20 cellular contexts compared by ENCODE assay signal in genomic region chr6:30655743-30656094, GRCh38. TPM values are rescaled to one million over a fixed set of nuclear protein-coding genes. Genes with fewer than 3 reads are reported as not detected.
DNase-seq lines count a peak whose midpoint lies in the region; ATAC-seq and TF ChIP-seq lines count a peak whose summit lies in the region.
"Had no signal": no experiment of that assay in that cellular context is flagged by ENCODE, and none has a peak within 500 bp of the region (broad histone marks: within the 10 kb centered on the region; RNA-seq: fewer than 3 reads in every experiment).

No MANE protein-coding gene starts in this region.

- peaks cover 82 to 98% of the 10 kb centered on the region in 2 experiments for H3K36me3 ChIP-seq in mesenchymal stem cell (ENCODE audit: control insufficient read depth in 1 of 2, insufficient read depth in 2 of 2, low read depth in 1 of 2, low read length in 2 of 2)

- H3K4me3 Mint-ChIP-seq in CD14-positive monocyte (no peak overlapping the region), T-helper 17 cell (no peak overlapping the region)
- no peak overlapping the region for H3K4me3 Mint-ChIP-seq in T-helper 2 cell treated with Interferon-gamma antibody and Interleukin-4, amounts not matched to agents 5 μg/mL and 100 μg/mL, for 36 hours

- peaks cover 83 to 97% of the 10 kb centered on the region in 2 donors for H3K36me3 Mint-ChIP-seq in CD14-positive monocyte
- peaks cover 9% of the 10 kb centered on the region for H3K36me3 Mint-ChIP-seq in T-helper 17 cell (ENCODE audit: low read depth)
- H3K36me3 Mint-ChIP-seq in T-helper 2 cell treated with Interferon-gamma antibody and Interleukin-4, amounts not matched to agents 5 μg/mL and 100 μg/mL, for 36 hours (ENCODE audit: low read depth) = peaks cover 57% of the 10 kb centered on the region

- no peak overlapping the region for H3K18ac ChIP-seq in mesenchymal stem cell (ENCODE audit: low read depth in 1 of 2, low read length in 2 of 2)

- DNase-seq in AG04450 (ENCODE audit: low read depth, low spot score) (no peak), CD14-positive monocyte (ENCODE audit: low spot score) (no peak), T-helper 17 cell (no peak), mesenchymal stem cell (no peak), AG08395 (ENCODE audit: low spot score) (no peak), NCI-H446 treated with DMSO at 0.1 percent for 48 hours (lab: John Stamatoyannopoulos, UW) (no peak)
- no peak for DNase-seq in T-helper 2 cell treated with Interferon-gamma antibody and Interleukin-4, amounts not matched to agents 5 μg/mL and 100 μg/mL, for 36 hours (ENCODE audit: low spot score)
- DNase-seq: GF-D8, MG63, NCI-H1417, NCI-H1694 treated with DMSO at 0.1 percent for 48 hours, NCI-H2107, NCI-H69, PC-9, RPMI8226, SIG-M5, SK-N-SH had no signal

- H3K27ac ChIP-seq in AG04450 (ENCODE audit: low read depth, low read length) = peak overlapping the region; percentile 21
- peak overlapping the region; percentile 34 for H3K27ac ChIP-seq in mesenchymal stem cell (ENCODE audit: low read length, poor library complexity, severe bottlenecking)
- H3K27ac ChIP-seq: BLaER1 treated with 17β-estradiol and CSF1 and Interleukin-3, amounts not matched to agents 10 nM and 100 nM; PC-9 had no signal

- no peak overlapping the region for H3K14ac ChIP-seq in mesenchymal stem cell (ENCODE audit: low read length in 2 of 2)

- no peak for ATAC-seq in T-helper 17 cell
- ATAC-seq: HCT116, K562 had no signal

- no peak overlapping the region for H2AK5ac ChIP-seq in mesenchymal stem cell (ENCODE audit: low read length, severe bottlenecking)

- WGBS in mesenchymal stem cell = 90% methylated on average over 3 of the region's 3 CpGs

- no peak overlapping the region for H2BK12ac ChIP-seq in mesenchymal stem cell (ENCODE audit: low read length in 2 of 2)

- H4K8ac ChIP-seq in mesenchymal stem cell (ENCODE audit: low read length) = no peak overlapping the region

- POLR2A ChIA-PET in AG04450 (lab: Yijun Ruan, JAX) = no interaction called here

- H3K27me3 ChIP-seq in AG04450 (ENCODE audit: control insufficient read depth, insufficient read depth, low read length) (no peaks in the 10 kb centered on the region), mesenchymal stem cell (ENCODE audit: control insufficient read depth in 1 of 2, insufficient read depth in 1 of 2, low read length in 2 of 2) (no peaks in the 10 kb centered on the region)
- H3K27me3 ChIP-seq: BLaER1 treated with 17β-estradiol and CSF1 and Interleukin-3, amounts not matched to agents 10 nM and 100 nM; MG63 had no signal

- peaks cover 0 to 1% (median 0%) of the 10 kb centered on the region in 3 donors for H3K27me3 Mint-ChIP-seq in CD14-positive monocyte (ENCODE audit: low read depth in 3 of 3)
- no peaks in the 10 kb centered on the region for H3K27me3 Mint-ChIP-seq in T-helper 17 cell
- H3K27me3 Mint-ChIP-seq in T-helper 2 cell treated with Interferon-gamma antibody and Interleukin-4, amounts not matched to agents 5 μg/mL and 100 μg/mL, for 36 hours (ENCODE audit: low read depth) = no peaks in the 10 kb centered on the region

- H3K4me1 ChIP-seq in mesenchymal stem cell (ENCODE audit: control insufficient read depth, insufficient read depth, low read depth, low read length) = peaks cover 14% of the 10 kb centered on the region

- peaks cover 1% of the 10 kb centered on the region for H3K79me1 ChIP-seq in mesenchymal stem cell (replicated peaks; ENCODE audit: low read length, poor library complexity, severe bottlenecking)

- no peak overlapping the region for H4K91ac ChIP-seq in mesenchymal stem cell (ENCODE audit: low read length)

- H3K9me3 Mint-ChIP-seq in CD14-positive monocyte = no peaks in the 10 kb centered on the region
- no peaks in the 10 kb centered on the region for H3K9me3 Mint-ChIP-seq in T-helper 2 cell treated with Interferon-gamma antibody and Interleukin-4, amounts not matched to agents 5 μg/mL and 100 μg/mL, for 36 hours

- H3K9me3 ChIP-seq in AG04450 (ENCODE audit: control insufficient read depth, insufficient read depth, low read length) = no peaks in the 10 kb centered on the region
- no peaks in the 10 kb centered on the region for H3K9me3 ChIP-seq in T-helper 17 cell (ENCODE audit: control insufficient read depth, low read length, poor library complexity, severe bottlenecking)
- H3K9me3 ChIP-seq in mesenchymal stem cell (ENCODE audit: control insufficient read depth, low read length) = no peaks in the 10 kb centered on the region
- H3K9me3 ChIP-seq: BLaER1 treated with 17β-estradiol and CSF1 and Interleukin-3, amounts not matched to agents 10 nM and 100 nM; MG63; SK-N-SH had no signal

- intact Hi-C loops in CD14-positive monocyte (cut with micrococcal nuclease) = no loop called here

- no peak overlapping the region for H3K4ac ChIP-seq in mesenchymal stem cell (ENCODE audit: low read depth in 1 of 2, low read length in 2 of 2)

- H2BK15ac ChIP-seq in mesenchymal stem cell (ENCODE audit: low read depth, poor library complexity, severe bottlenecking) = no peak overlapping the region

- H3K4me1 Mint-ChIP-seq in CD14-positive monocyte (peaks cover 15% of the 10 kb centered on the region), T-helper 17 cell (peaks cover 12% of the 10 kb centered on the region)
- H3K4me1 Mint-ChIP-seq in T-helper 2 cell treated with Interferon-gamma antibody and Interleukin-4, amounts not matched to agents 5 μg/mL and 100 μg/mL, for 36 hours (ENCODE audit: low read depth) = no peaks in the 10 kb centered on the region

- H2BK120ac ChIP-seq in mesenchymal stem cell (ENCODE audit: low read depth, low read length) = no peak overlapping the region

- H3K9ac ChIP-seq in mesenchymal stem cell (ENCODE audit: low read length) = no peak overlapping the region
- H3K9ac ChIP-seq: SK-N-SH had no signal

- H3K4me3 ChIP-seq in AG04450 (ENCODE audit: low read depth, low read length) = no peak overlapping the region
- H3K4me3 ChIP-seq in mesenchymal stem cell (ENCODE audit: insufficient read depth in 1 of 2, low read depth in 1 of 2, low read length in 2 of 2) = no peak overlapping the region
- H3K4me3 ChIP-seq: BLaER1 treated with 17β-estradiol and CSF1 and Interleukin-3, amounts not matched to agents 10 nM and 100 nM; K562; MG63; PC-9 had no signal

- CTCF ChIA-PET in AG04450 (lab: Charles Lee) = interaction anchor here (1.2 kb wide), 1 partner anchor 17 kb away, joined by 4 read pairs; the partner anchor contains the start of gene DHX16

- H3K4me2 ChIP-seq in mesenchymal stem cell (ENCODE audit: low read length, poor library complexity, severe bottlenecking) = no peak overlapping the region
- H3K4me2 ChIP-seq: BLaER1 treated with 17β-estradiol and CSF1 and Interleukin-3, amounts not matched to agents 10 nM and 100 nM; PC-9; SK-N-SH had no signal

- H3K27ac Mint-ChIP-seq in CD14-positive monocyte (peak overlapping the region in 4 of 7 donors; percentile 6 to 77 (median 66)), T-helper 17 cell (peak overlapping the region; percentile 9)
- no peak overlapping the region for H3K27ac Mint-ChIP-seq in T-helper 2 cell treated with Interferon-gamma antibody and Interleukin-4, amounts not matched to agents 5 μg/mL and 100 μg/mL, for 36 hours

- TF ChIP-seq CTCF in AG04450 (IDR thresholded peaks at IDR 0.05; ENCODE audit: low read depth, low read length) = no peak
- TF ChIP-seq CTCF in CD14-positive monocyte (IDR thresholded peaks at IDR 0.05) = no peak

- H3K23ac ChIP-seq in mesenchymal stem cell (ENCODE audit: low read length in 2 of 2) = no peak overlapping the region

- no peak overlapping the region for H2BK5ac ChIP-seq in mesenchymal stem cell (ENCODE audit: low read depth, low read length, poor library complexity, severe bottlenecking)

- no peak overlapping the region for H2AFZ ChIP-seq in mesenchymal stem cell (ENCODE audit: low read depth, low read length)
- H2AFZ ChIP-seq: PC-9 had no signal

RNA-seq across cellular contexts. Expression of gene C6orf136, which starts 8.8 kb away (rescaled TPM):
- 5.1 and 5.5 TPM in 2 replicates for polyA plus RNA-seq in AG04450 (2011; rRNA removed)
- polyA minus RNA-seq in AG04450 (2011; rRNA and poly(A)+ RNA removed) = 8.2 and 14.0 TPM in 2 replicates
- polyA plus RNA-seq in CD14-positive monocyte = 1 to 10 TPM; 2.0 to 2.7 TPM
- 10 to 100 TPM; 32.6 to 37.0 TPM for total RNA-seq in T-helper 17 cell
- polyA plus RNA-seq in mesenchymal stem cell (2013, experiment 1 of 2) = 13.6 TPM
- 14.4 TPM for polyA plus RNA-seq in mesenchymal stem cell (2013, experiment 2 of 2)

RNA-seq across cellular contexts. Expression of gene DHX16, which starts 17.1 kb away (rescaled TPM):
- 27.6 and 31.9 TPM in 2 replicates for polyA plus RNA-seq in AG04450 (2011; rRNA removed)
- polyA minus RNA-seq in AG04450 (2011; rRNA and poly(A)+ RNA removed) = 32.9 and 40.2 TPM in 2 replicates
- polyA plus RNA-seq in CD14-positive monocyte = 10 to 100 TPM; 16.4 to 19.0 TPM
- 10 to 100 TPM; 23.5 to 25.6 TPM for total RNA-seq in T-helper 17 cell
- 18.7 TPM for polyA plus RNA-seq in mesenchymal stem cell (2013, experiment 1 of 2)
- polyA plus RNA-seq in mesenchymal stem cell (2013, experiment 2 of 2) = 18.8 TPM

RNA-seq across cellular contexts. Expression of gene ATAT1, which starts 29.0 kb away (rescaled TPM):
- polyA plus RNA-seq in AG04450 (2011; rRNA removed) (10.8 and 13.1 TPM in 2 replicates), CD14-positive monocyte (under 1 TPM; 0.51 to 0.68 TPM)
- polyA minus RNA-seq in AG04450 (2011; rRNA and poly(A)+ RNA removed) = 9.0 and 10.6 TPM in 2 replicates
- total RNA-seq in T-helper 17 cell = 1 to 10 TPM; 5.6 to 6.6 TPM
- 14.3 TPM for polyA plus RNA-seq in mesenchymal stem cell (2013, experiment 1 of 2)
- 13.5 TPM for polyA plus RNA-seq in mesenchymal stem cell (2013, experiment 2 of 2)

RNA-seq across cellular contexts. Expression of gene PPP1R18, which starts 30.7 kb away (rescaled TPM):
- polyA plus RNA-seq in AG04450 (2011; rRNA removed) (83.2 and 89.6 TPM in 2 replicates), CD14-positive monocyte (10 to 100 TPM; 58.5 to 78.9 TPM)
- 70.7 and 74.2 TPM in 2 replicates for polyA minus RNA-seq in AG04450 (2011; rRNA and poly(A)+ RNA removed)
- 100 to 1,000 TPM in 1 of 2 donors, 10 to 100 TPM in 1; 99.5 to 117 TPM for total RNA-seq in T-helper 17 cell
- 156 TPM for polyA plus RNA-seq in mesenchymal stem cell (2013, experiment 1 of 2)
- polyA plus RNA-seq in mesenchymal stem cell (2013, experiment 2 of 2) = 153 TPM

RNA-seq across cellular contexts. Expression of gene NRM, which starts 35.1 kb away (rescaled TPM):
- polyA plus RNA-seq in AG04450 (2011; rRNA removed) (14.6 and 17.4 TPM in 2 replicates), CD14-positive monocyte (10 to 100 TPM; 25.9 to 35.0 TPM)
- polyA minus RNA-seq in AG04450 (2011; rRNA and poly(A)+ RNA removed) = 11.0 and 15.0 TPM in 2 replicates
- total RNA-seq in T-helper 17 cell = 1 to 10 TPM; 4.7 to 5.6 TPM
- polyA plus RNA-seq in mesenchymal stem cell (2013, experiment 1 of 2) = 35.3 TPM
- polyA plus RNA-seq in mesenchymal stem cell (2013, experiment 2 of 2) = 36.1 TPM
